14 cellular contexts compared by ENCODE assay signal in genomic region chr3:23834082-23834870, GRCh38. TPM values are rescaled to one million over a fixed set of nuclear protein-coding genes. Genes with fewer than 3 reads are reported as not detected.
DNase-seq lines count a peak whose midpoint lies in the region; ATAC-seq, FAIRE-seq and TF ChIP-seq lines count a peak whose summit lies in the region.
"Had no signal": no experiment of that assay in that cellular context is flagged by ENCODE, and none has a peak within 500 bp of the region (broad histone marks: within the 10 kb centered on the region; RNA-seq: fewer than 3 reads in every experiment).

No MANE protein-coding gene starts in this region.

- TF ChIP-seq POLR2A in H54 (IDR thresholded peaks at IDR 0.05; ENCODE audit: low read depth, low read length) = no peak

- CTCF ChIA-PET in WTC11 (lab: Charles Lee) = interaction anchor here (0.5 to 3.2 kb wide), 18 partner anchors 15 to 455 kb away, joined by 3 to 17 read pairs (median 4); no protein-coding TSS in a partner anchor

- DNase-seq in H54 (ENCODE audit: insufficient read length, low spot score) = no peak
- DNase-seq in WTC11 (ENCODE audit: low spot score) = no peak
- no peak for DNase-seq in left lobe of liver (ENCODE audit: low spot score)
- no peak for DNase-seq in activated naive CD4-positive, alpha-beta T cell treated with anti-CD3 and anti-CD28 coated beads, Interleukin-2, amount 50 U/mL, for 16 hours
- DNase-seq in globus pallidus (ENCODE audit: low spot score) = no peak
- DNase-seq in CD1c-positive myeloid dendritic cell (ENCODE audit: extremely low spot score) = no peak
- DNase-seq: activated T-cell treated with anti-CD3 and anti-CD28 coated beads, Interleukin-2, amount 50 U/mL, for 4 hours; NCI-H187; stimulated activated naive CD4-positive, alpha-beta T cell treated with Interleukin-2 at 50 U/mL for 16 hours; T-cell had no signal

- peak overlapping the region; percentile 56 for H3K27ac ChIP-seq in BLaER1
- H3K27ac ChIP-seq: skin epidermis had no signal

- peak overlapping the region; percentile 57; the same call in 1 of the 2 replicates for H3K9ac ChIP-seq in BLaER1

- H3K9me3 ChIP-seq in BLaER1 = no peaks in the 10 kb centered on the region

- H3K4me3 Mint-ChIP-seq in WTC11 = no peak overlapping the region
- H3K4me3 Mint-ChIP-seq: activated T-cell treated with anti-CD3 and anti-CD28 coated beads, Interleukin-2, amount 50 U/mL, for 4 hours; dendritic cell treated with granulocyte-macrophage colony-stimulating factor and Interleukin-4, amounts not matched to agents 40 ng/mL and 50 ng/mL, for 4 days; T-cell had no signal

- 0 out of 2 replicates have a peak, but pooled peaks have one; percentile 20 for ATAC-seq in WTC11
- peak; percentile 37 for ATAC-seq in left lobe of liver
- no peak for ATAC-seq in HG03565 (IDR thresholded peaks at IDR 0.05; ENCODE audit: unreplicated experiment)
- ATAC-seq: activated T-cell treated with anti-CD3 and anti-CD28 coated beads, Interleukin-2, amount 50 U/mL, for 4 hours; T-cell had no signal

- H3K27ac Mint-ChIP-seq in WTC11 = peak overlapping the region; percentile 42; the same call in 1 of the 2 replicates
- H3K27ac Mint-ChIP-seq: T-cell had no signal

- no peaks in the 10 kb centered on the region for H3K27me3 ChIP-seq in BLaER1

- no peak for TF ChIP-seq CTCF in WTC11 (IDR thresholded peaks at IDR 0.05)

- no peaks in the 10 kb centered on the region for H3K27me3 Mint-ChIP-seq in WTC11 (ENCODE audit: low read depth)
- H3K27me3 Mint-ChIP-seq: dendritic cell treated with granulocyte-macrophage colony-stimulating factor and Interleukin-4, amounts not matched to agents 40 ng/mL and 50 ng/mL, for 4 days; T-cell had no signal

- FAIRE-seq in H54 (lab: Jason Lieb, UNC) = peak; percentile 70

- peaks cover 81% of the 10 kb centered on the region for H3K4me1 ChIP-seq in BLaER1

- POLR2A ChIA-PET in WTC11 (lab: Charles Lee) = interaction anchor here (0.5 to 1.3 kb wide), 5 partner anchors 16 to 89 kb away, joined by 3 to 11 read pairs (median 3); partner anchors contain the start of genes NKIRAS1 and RPL15

- H3K36me3 ChIP-seq in BLaER1 = peaks cover 21% of the 10 kb centered on the region; the same call in 1 of the 2 replicates

- no peaks in the 10 kb centered on the region for H3K9me3 Mint-ChIP-seq in WTC11
- H3K9me3 Mint-ChIP-seq: activated T-cell treated with anti-CD3 and anti-CD28 coated beads, Interleukin-2, amount 50 U/mL, for 4 hours; dendritic cell treated with granulocyte-macrophage colony-stimulating factor and Interleukin-4, amounts not matched to agents 40 ng/mL and 50 ng/mL, for 4 days; T-cell had no signal

- peaks cover 100% of the 10 kb centered on the region for H4K20me1 ChIP-seq in BLaER1

- peak overlapping the region; percentile 84 for H3K4me2 ChIP-seq in BLaER1

- no peaks in the 10 kb centered on the region for H3K36me3 Mint-ChIP-seq in WTC11

- H3K4me3 ChIP-seq in BLaER1 = peak overlapping the region; percentile 26; the same call in 1 of the 2 replicates
- H3K4me3 ChIP-seq: skin epidermis had no signal

- H3K4me1 Mint-ChIP-seq in WTC11 = peaks cover 53% of the 10 kb centered on the region

TF ChIP-seq in WTC11, 78 proteins besides CTCF, POLR2A, EP300 and RAD21:
- no peak for TF ChIP-seq ZNF512 (CRISPR knock-in tag; IDR thresholded peaks at IDR 0.05; ENCODE audit: borderline replicate concordance)
- TF ChIP-seq ZNF219 (CRISPR knock-in tag; IDR thresholded peaks at IDR 0.05; ENCODE audit: borderline replicate concordance) = no peak
- TF ChIP-seq MYBL2 (CRISPR knock-in tag; IDR thresholded peaks at IDR 0.05) = no peak
- no peak for TF ChIP-seq IRF2 (CRISPR knock-in tag; IDR thresholded peaks at IDR 0.05; ENCODE audit: borderline replicate concordance, low read depth)
- TF ChIP-seq E2F4 (CRISPR knock-in tag; IDR thresholded peaks at IDR 0.05; ENCODE audit: borderline replicate concordance, low read depth) = no peak

RNA-seq across cellular contexts. Expression of gene UBE2E1, which starts 28.5 kb away (rescaled TPM):
- total RNA-seq in WTC11 (2021) (115 to 124 TPM (median 121 TPM) in 3 replicates), left lobe of liver (17.5 TPM)
